Comparison of ENCODE assay signal across 15 cellular contexts in genomic region chr3:117602054-117602644, GRCh38.
DNase-seq lines count a peak whose midpoint lies in the region; ATAC-seq and TF ChIP-seq lines count a peak whose summit lies in the region.
"Had no signal": no experiment of that assay in that cellular context is flagged by ENCODE, and none has a peak within 500 bp of the region (broad histone marks: within the 10 kb centered on the region; RNA-seq: fewer than 3 reads in every experiment).

No MANE protein-coding gene starts in this region.

- H3K4me1 Mint-ChIP-seq in brain, result peaks cover 52% of the 10 kb centered on the region
- H3K4me1 Mint-ChIP-seq: IgD-negative memory B cell had no signal

- WGBS in neuronal stem cell (ENCODE audit: extremely low coverage in 2 of 2, insufficient read length in 2 of 2, insufficient replicate concordance in 1 of 2), 2 donors, result no CpG with 5 or more reads among the region's 4 CpGs

- no peak overlapping the region for H3K4ac ChIP-seq in neuronal stem cell (ENCODE audit: low read length)

- no peaks in the 10 kb centered on the region for H3K27me3 ChIP-seq in neuronal stem cell (ENCODE audit: control insufficient read depth in 3 of 3, insufficient read depth in 3 of 3, low read depth in 1 of 3, low read length in 3 of 3)
- H3K27me3 ChIP-seq: SJCRH30 had no signal

- no peak overlapping the region for H2BK12ac ChIP-seq in neuronal stem cell (ENCODE audit: low read length)

- H3K9me3 ChIP-seq in neuronal stem cell (replicated peaks in 1 of 2; ENCODE audit: control insufficient read depth in 2 of 2, insufficient read depth in 1 of 2, low read depth in 1 of 2, low read length in 2 of 2), result no peaks in the 10 kb centered on the region
- H3K9me3 ChIP-seq: SJCRH30 had no signal

- H3K36me3 Mint-ChIP-seq in brain, result no peaks in the 10 kb centered on the region
- H3K36me3 Mint-ChIP-seq: IgD-negative memory B cell had no signal

- no peaks in the 10 kb centered on the region for H3K27me3 Mint-ChIP-seq in brain
- H3K27me3 Mint-ChIP-seq: IgD-negative memory B cell had no signal

- no peak overlapping the region for H4K91ac ChIP-seq in neuronal stem cell (ENCODE audit: low read depth, low read length, poor library complexity)

- H3K9ac ChIP-seq in neuronal stem cell (ENCODE audit: low read depth, low read length, poor library complexity), result no peak overlapping the region

- no peak for TF ChIP-seq CTCF in brain (conservative IDR thresholded peaks at IDR 0.05)

- no peak for ATAC-seq in HG03378 (IDR thresholded peaks at IDR 0.05; ENCODE audit: unreplicated experiment)

- peak overlapping the region; percentile 61 for H3K27ac ChIP-seq in neuronal stem cell (replicated peaks; ENCODE audit: low read length)
- H3K27ac ChIP-seq: RWPE1, SJCRH30 had no signal

- H3K36me3 ChIP-seq in neuronal stem cell (replicated peaks in 1 of 2; ENCODE audit: control insufficient read depth in 2 of 2, insufficient read depth in 2 of 2, low read length in 2 of 2), result no peaks in the 10 kb centered on the region
- H3K36me3 ChIP-seq: SJCRH30 had no signal

- H2BK15ac ChIP-seq in neuronal stem cell (ENCODE audit: low read length), result no peak overlapping the region

- no peak overlapping the region for H3K4me3 ChIP-seq in neuronal stem cell (ENCODE audit: low read length in 2 of 2)
- H3K4me3 ChIP-seq: SJCRH30 had no signal

- H3K18ac ChIP-seq in neuronal stem cell (ENCODE audit: low read length), result no peak overlapping the region

- H2BK5ac ChIP-seq in neuronal stem cell (ENCODE audit: low read length), result no peak overlapping the region

- no peak overlapping the region for H3K4me2 ChIP-seq in neuronal stem cell (ENCODE audit: insufficient read depth, low read length, poor library complexity, severe bottlenecking)

- H4K8ac ChIP-seq in neuronal stem cell (ENCODE audit: low read depth, low read length), result no peak overlapping the region

- H3K79me1 ChIP-seq in neuronal stem cell (ENCODE audit: low read depth, low read length), result no peaks in the 10 kb centered on the region

- H2AK5ac ChIP-seq in neuronal stem cell (ENCODE audit: low read depth, low read length), result no peak overlapping the region

- no peak overlapping the region for H3K14ac ChIP-seq in neuronal stem cell (ENCODE audit: low read length)

- no peaks in the 10 kb centered on the region for H3K9me3 Mint-ChIP-seq in brain
- H3K9me3 Mint-ChIP-seq: H9 had no signal

- DNase-seq in D341Med (ENCODE audit: low spot score) (peak; percentile 39), MV-4-11 (lab: John Stamatoyannopoulos, UW) (peak; percentile 22), neuronal stem cell (ENCODE audit: low spot score) (no peak), dedifferentiated amniotic fluid mesenchymal stem cell (ENCODE audit: extremely low spot score) (no peak)
- no peak for DNase-seq in effector CD8-positive, alpha-beta T cell (lab: John Stamatoyannopoulos, UW)
- DNase-seq: DMS153, EL, H9, NCI-H748 treated with DMSO at 0.1 percent for 48 hours, SJCRH30, SW 1271 had no signal

- H2AFZ ChIP-seq in neuronal stem cell (ENCODE audit: low read length), result no peak overlapping the region

- H2BK120ac ChIP-seq in neuronal stem cell (ENCODE audit: low read depth, low read length), result no peak overlapping the region

- H3K4me1 ChIP-seq in neuronal stem cell (ENCODE audit: control insufficient read depth in 2 of 2, insufficient read depth in 1 of 2, low read depth in 1 of 2, low read length in 2 of 2), result peaks cover 7 to 17% of the 10 kb centered on the region in 2 donors

- no peak overlapping the region for H3K23ac ChIP-seq in neuronal stem cell (ENCODE audit: low read depth, low read length, poor library complexity)

- H3K4me3 Mint-ChIP-seq in brain, result peak overlapping the region in 2 of 5 experiments; percentile 49 to 55
- H3K4me3 Mint-ChIP-seq: H9, IgD-negative memory B cell had no signal

- peak overlapping the region in 4 of 5 experiments; percentile 61 to 83 (median 74) for H3K27ac Mint-ChIP-seq in brain
- H3K27ac Mint-ChIP-seq: IgD-negative memory B cell had no signal

Comparison
In these comparisons a context has a peak if more than half of its experiments do, and no peak if none do; other contexts are left out.
1. DNase-seq: peak in D341Med (single experiment) and MV-4-11 (single experiment); none in neuronal stem cell (single experiment), dedifferentiated amniotic fluid mesenchymal stem cell (single experiment) and effector CD8-positive, alpha-beta T cell (single experiment).